In the genomic region with DNA sequence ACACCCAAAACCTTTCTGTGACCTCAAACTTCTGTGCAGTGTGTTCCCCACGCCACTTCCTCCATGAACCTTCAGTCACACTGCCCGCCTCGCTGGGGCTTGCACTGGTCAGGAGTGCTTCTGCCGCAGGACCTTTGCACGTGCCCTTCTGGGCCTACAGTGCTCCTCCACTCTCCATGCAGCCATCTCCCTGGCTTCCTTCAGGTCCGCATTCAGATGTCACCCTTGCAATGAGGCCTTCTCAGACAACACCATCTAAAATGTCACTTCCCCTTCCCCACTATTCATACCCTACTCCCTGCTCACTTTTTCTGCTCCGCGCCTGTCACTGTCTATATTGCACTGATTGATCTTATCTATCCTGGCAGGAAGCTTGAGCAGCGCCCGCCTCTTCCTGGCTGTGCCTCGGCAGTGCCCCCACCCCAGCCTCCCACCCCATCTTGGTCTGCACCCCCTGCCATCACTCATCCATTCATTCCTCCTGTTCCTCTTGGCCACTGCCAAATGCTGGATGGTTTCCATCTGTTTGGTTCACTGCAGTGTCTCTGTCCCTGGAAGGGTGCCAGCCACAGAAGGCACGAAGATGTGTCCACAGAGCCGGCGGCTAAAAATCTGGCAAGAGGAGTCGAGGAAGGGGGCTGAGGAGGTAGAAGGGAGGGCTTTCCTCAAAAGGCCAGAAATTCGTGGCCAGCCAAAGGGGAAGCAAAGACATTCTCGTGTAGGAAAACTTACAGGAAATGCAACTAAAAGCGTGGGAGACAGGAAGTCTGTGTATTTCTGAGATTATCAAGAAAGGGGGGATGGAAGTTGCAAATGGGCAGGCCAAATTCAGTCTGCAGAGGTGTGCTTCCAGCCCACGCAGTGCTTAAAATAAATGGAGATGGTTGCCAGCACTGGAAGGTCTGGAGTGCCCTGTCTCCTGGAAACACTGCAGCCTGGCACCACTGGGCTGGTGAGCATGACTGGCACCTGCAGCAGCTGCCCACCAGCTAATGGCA, we compare ENCODE assay signal across 8 cellular contexts. TPM values are rescaled to one million over a fixed set of nuclear protein-coding genes. Genes with fewer than 3 reads are reported as not detected.
A peak's percentile ranks its signal among the peaks of the same experiment; 100 is the strongest.
DNase-seq lines count a peak whose midpoint lies in the region; ATAC-seq and TF ChIP-seq lines count a peak whose summit lies in the region.

No MANE protein-coding gene starts in this region.

- H3K4ac ChIP-seq in mesendoderm (ENCODE audit: low read depth, low read length) = no peak overlapping the region

- no peak overlapping the region for H2BK120ac ChIP-seq in mesendoderm (ENCODE audit: low read depth, low read length)

- peak overlapping the region in 1 of 3 donors; percentile 68 for H3K9ac ChIP-seq in skeletal muscle tissue (ENCODE audit: low read depth in 1 of 3, low read length in 3 of 3)
- H3K9ac ChIP-seq in mesendoderm (ENCODE audit: low read length) = no peak overlapping the region

- H3K79me2 ChIP-seq in mesendoderm (ENCODE audit: control insufficient read depth, insufficient read depth, low read length) = peaks cover 3% of the 10 kb centered on the region

- H3K4me1 ChIP-seq in right atrium auricular region (peaks cover 0 to 41% of the 10 kb centered on the region in 2 donors), skeletal muscle tissue (ENCODE audit: control insufficient read depth in 3 of 3, insufficient read depth in 3 of 3, low read length in 3 of 3) (peaks cover 17 to 24% (median 23%) of the 10 kb centered on the region in 3 donors), mesendoderm (ENCODE audit: control insufficient read depth, low read depth, low read length) (peaks cover 2% of the 10 kb centered on the region)

- H3K79me1 ChIP-seq in mesendoderm (ENCODE audit: low read length) = peaks cover 6% of the 10 kb centered on the region

- H3K9me3 ChIP-seq in right atrium auricular region (no peaks in the 10 kb centered on the region), skeletal muscle tissue (ENCODE audit: control insufficient read depth in 3 of 3, low read length in 3 of 3) (no peaks in the 10 kb centered on the region)

- H4K5ac ChIP-seq in mesendoderm (ENCODE audit: low read length) = no peak overlapping the region

- H3K36me3 Mint-ChIP-seq in activated naive CD8-positive, alpha-beta T cell treated with anti-CD3 and anti-CD28 coated beads for 36 hours = peaks cover 41% of the 10 kb centered on the region

- DNase-seq in CMK (ENCODE audit: low read depth) (peak; percentile 87), NCI-H2029 (lab: John Stamatoyannopoulos, UW) (peak; percentile 85), right atrium auricular region (ENCODE audit: low spot score) (no peak), germinal center (ENCODE audit: low spot score) (no peak), mesendoderm (no peak)
- DNase-seq in activated naive CD8-positive, alpha-beta T cell treated with anti-CD3 and anti-CD28 coated beads for 36 hours = no peak

- no peaks in the 10 kb centered on the region for H3K27me3 Mint-ChIP-seq in activated naive CD8-positive, alpha-beta T cell treated with anti-CD3 and anti-CD28 coated beads for 36 hours

- H3K9me3 Mint-ChIP-seq in activated naive CD8-positive, alpha-beta T cell treated with anti-CD3 and anti-CD28 coated beads for 36 hours = peaks cover 2% of the 10 kb centered on the region

- H3K4me3 ChIP-seq in right atrium auricular region = no peak overlapping the region
- peak overlapping the region in 2 of 3 donors; percentile 40 to 52 for H3K4me3 ChIP-seq in skeletal muscle tissue (ENCODE audit: low read length in 3 of 3)
- H3K4me3 ChIP-seq in mesendoderm (ENCODE audit: low read length) = no peak overlapping the region

- no CpG with 5 or more reads among the region's 19 CpGs for WGBS in mesendoderm (ENCODE audit: extremely low coverage, insufficient coverage, low lambda C conversion rate)

- H3K56ac ChIP-seq in mesendoderm (ENCODE audit: low read length) = no peak overlapping the region

- H2AK5ac ChIP-seq in mesendoderm (ENCODE audit: low read length) = no peak overlapping the region

- H3K18ac ChIP-seq in mesendoderm (ENCODE audit: low read length) = no peak overlapping the region

- TF ChIP-seq CTCF in right atrium auricular region (IDR thresholded peaks at IDR 0.05) = no peak

- peak overlapping the region; percentile 63 for H3K4me3 Mint-ChIP-seq in activated naive CD8-positive, alpha-beta T cell treated with anti-CD3 and anti-CD28 coated beads for 36 hours

- H3K27ac ChIP-seq in right atrium auricular region (peak overlapping the region; percentile 58 to 72), skeletal muscle tissue (ENCODE audit: low read depth, low read length) (peak overlapping the region; percentile 41), mesendoderm (ENCODE audit: low read depth, low read length) (no peak overlapping the region)

- peak overlapping the region; percentile 64 for H3K27ac Mint-ChIP-seq in activated naive CD8-positive, alpha-beta T cell treated with anti-CD3 and anti-CD28 coated beads for 36 hours

- no peaks in the 10 kb centered on the region for H3K36me3 ChIP-seq in right atrium auricular region
- no peaks in the 10 kb centered on the region for H3K36me3 ChIP-seq in skeletal muscle tissue (ENCODE audit: control insufficient read depth in 3 of 3, insufficient read depth in 3 of 3, low read length in 3 of 3)
- H3K36me3 ChIP-seq in mesendoderm (ENCODE audit: control insufficient read depth, insufficient read depth, low read length) = no peaks in the 10 kb centered on the region

- no peak overlapping the region for H4K8ac ChIP-seq in mesendoderm (ENCODE audit: low read depth, low read length)

- ATAC-seq in HG03025 (IDR thresholded peaks at IDR 0.05; ENCODE audit: low FRiP score, unreplicated experiment) = no peak

- H2BK15ac ChIP-seq in mesendoderm (replicated peaks; ENCODE audit: low read depth) = no peak overlapping the region

- no peaks in the 10 kb centered on the region for H3K27me3 ChIP-seq in right atrium auricular region
- no peaks in the 10 kb centered on the region for H3K27me3 ChIP-seq in skeletal muscle tissue (ENCODE audit: control insufficient read depth in 3 of 3, insufficient read depth in 3 of 3, low read length in 3 of 3)
- H3K27me3 ChIP-seq in mesendoderm (ENCODE audit: insufficient read depth, low read length, poor library complexity) = no peaks in the 10 kb centered on the region

- no peak overlapping the region for H3K4me2 ChIP-seq in mesendoderm (ENCODE audit: low read length)

- H2BK5ac ChIP-seq in mesendoderm (ENCODE audit: low read length) = no peak overlapping the region

- peaks cover 56% of the 10 kb centered on the region for H3K4me1 Mint-ChIP-seq in activated naive CD8-positive, alpha-beta T cell treated with anti-CD3 and anti-CD28 coated beads for 36 hours

- H3K23ac ChIP-seq in mesendoderm (ENCODE audit: low read length) = no peak overlapping the region

RNA-seq across cellular contexts. Expression of a gene that starts 27.5 kb away (rescaled TPM):
- total RNA-seq in activated naive CD8-positive, alpha-beta T cell treated with anti-CD3 and anti-CD28 coated beads for 36 hours = 10 to 100 TPM; 28.1 to 29.4 TPM
- total RNA-seq in right atrium auricular region = 10 to 100 TPM; 10.1 to 20.0 TPM
- 8.4 TPM for total RNA-seq in skeletal muscle tissue
- polyA plus RNA-seq in mesendoderm (2013, experiment 1 of 2) = 11.5 TPM
- 11.6 TPM for polyA plus RNA-seq in mesendoderm (2013, experiment 2 of 2)

Comparison
In these comparisons a context has a peak if more than half of its experiments do, and no peak if none do; other contexts are left out.
1. DNase-seq: peak in CMK (single experiment) and NCI-H2029 (single experiment); none in activated naive CD8-positive, alpha-beta T cell treated with anti-CD3 and anti-CD28 coated beads for 36 hours (single experiment), right atrium auricular region (single experiment), germinal center (single experiment) and mesendoderm (single experiment).
2. H3K4me3 ChIP-seq: peak in skeletal muscle tissue (2 of 3); none in right atrium auricular region (0 of 2) and mesendoderm (single experiment).